ENCODE assay signal across 13 cellular contexts in genomic region chr2:156339866-156340265, GRCh38. TPM values are rescaled to one million over a fixed set of nuclear protein-coding genes. Genes with fewer than 3 reads are reported as not detected.
A peak's percentile ranks its signal among the peaks of the same experiment; 100 is the strongest.
DNase-seq lines count a peak whose midpoint lies in the region; ATAC-seq and TF ChIP-seq lines count a peak whose summit lies in the region.
"Had no signal": no experiment of that assay in that cellular context is flagged by ENCODE, and none has a peak within 500 bp of the region (broad histone marks: within the 10 kb centered on the region; RNA-seq: fewer than 3 reads in every experiment).

No MANE protein-coding gene starts in this region.

- H3K27ac ChIP-seq in heart left ventricle: peak overlapping the region in 8 of 12 donors; percentile 5 to 100 (median 100)
- peak overlapping the region; percentile 40 to 100 for H3K27ac ChIP-seq in left lung
- H3K27ac ChIP-seq in tibial nerve: peak overlapping the region; percentile 100
- H3K27ac ChIP-seq in GM23338 (ENCODE audit: low read depth): no peak overlapping the region

- H3K4me1 Mint-ChIP-seq in activated T-helper 1 cell treated with anti-CD3 and anti-CD28 coated beads, Interleukin-12 subunit alpha, Interleukin-12 subunit beta, Interleukin-2, Interleukin-4 antibody, amounts not matched to agents 30 ng/mL and 10 ng/mL and 1 ng/mL, durations not matched to agents 14 hours and 24 hours and 36 hours (ENCODE audit: low read depth): peaks cover 70% of the 10 kb centered on the region
- H3K4me1 Mint-ChIP-seq in GM23338: peaks cover 46% of the 10 kb centered on the region

- TF ChIP-seq CTCF in heart left ventricle (IDR thresholded peaks at IDR 0.05): no peak
- no peak for TF ChIP-seq CTCF in left lung (IDR thresholded peaks at IDR 0.05)
- no peak for TF ChIP-seq CTCF in tibial nerve (IDR thresholded peaks at IDR 0.05)
- no peak for TF ChIP-seq CTCF in GM23338 (conservative IDR thresholded peaks at IDR 0.05; ENCODE audit: low read depth in 2 of 2)

- no peak for ATAC-seq in heart left ventricle
- no peak for ATAC-seq in Right ventricle myocardium superior (ENCODE audit: poor library complexity)
- no peak for ATAC-seq in left lung
- no peak for ATAC-seq in GM23338
- ATAC-seq in HG03097 (IDR thresholded peaks at IDR 0.05; ENCODE audit: low FRiP score, unreplicated experiment): no peak

- no peaks in the 10 kb centered on the region for H3K36me3 ChIP-seq in heart left ventricle
- H3K36me3 ChIP-seq in left lung: no peaks in the 10 kb centered on the region
- no peaks in the 10 kb centered on the region for H3K36me3 ChIP-seq in tibial nerve
- no peaks in the 10 kb centered on the region for H3K36me3 ChIP-seq in GM23338 (ENCODE audit: insufficient read depth)
- H3K36me3 ChIP-seq: BE2C, thoracic aorta had no signal

- H3K79me2 ChIP-seq in GM23338 (replicated peaks; ENCODE audit: insufficient read depth): no peaks in the 10 kb centered on the region

- H3K9me3 ChIP-seq in heart left ventricle: no peaks in the 10 kb centered on the region
- no peaks in the 10 kb centered on the region for H3K9me3 ChIP-seq in left lung
- no peaks in the 10 kb centered on the region for H3K9me3 ChIP-seq in tibial nerve
- H3K9me3 ChIP-seq: BE2C, thoracic aorta had no signal

- H3K4me3 Mint-ChIP-seq in activated T-helper 1 cell treated with anti-CD3 and anti-CD28 coated beads, Interleukin-12 subunit alpha, Interleukin-12 subunit beta, Interleukin-2, Interleukin-4 antibody, amounts not matched to agents 30 ng/mL and 10 ng/mL and 1 ng/mL, durations not matched to agents 14 hours and 24 hours and 36 hours: peak overlapping the region; percentile 96
- H3K4me3 Mint-ChIP-seq in GM23338: no peak overlapping the region

- H3K4me3 ChIP-seq in heart left ventricle: no peak overlapping the region
- H3K4me3 ChIP-seq in left lung: no peak overlapping the region
- H3K4me3 ChIP-seq in tibial nerve: peak overlapping the region in 1 of 4 donors; percentile 5
- no peak overlapping the region for H3K4me3 ChIP-seq in GM23338

- no peaks in the 10 kb centered on the region for H3K27me3 Mint-ChIP-seq in activated T-helper 1 cell treated with anti-CD3 and anti-CD28 coated beads, Interleukin-12 subunit alpha, Interleukin-12 subunit beta, Interleukin-2, Interleukin-4 antibody, amounts not matched to agents 30 ng/mL and 10 ng/mL and 1 ng/mL, durations not matched to agents 14 hours and 24 hours and 36 hours (ENCODE audit: insufficient read depth)
- H3K27me3 Mint-ChIP-seq in GM23338 (ENCODE audit: insufficient read depth, low read depth, poor library complexity): peaks cover 12% of the 10 kb centered on the region

- H3K9me3 Mint-ChIP-seq in activated T-helper 1 cell treated with anti-CD3 and anti-CD28 coated beads, Interleukin-12 subunit alpha, Interleukin-12 subunit beta, Interleukin-2, Interleukin-4 antibody, amounts not matched to agents 30 ng/mL and 10 ng/mL and 1 ng/mL, durations not matched to agents 14 hours and 24 hours and 36 hours: no peaks in the 10 kb centered on the region
- H3K9me3 Mint-ChIP-seq in GM23338: no peaks in the 10 kb centered on the region

- H3K4me1 ChIP-seq in heart left ventricle: peaks cover 0 to 47% (median 21%) of the 10 kb centered on the region in 12 donors
- peaks cover 5 to 46% of the 10 kb centered on the region in 2 donors for H3K4me1 ChIP-seq in left lung
- peaks cover 0 to 63% (median 11%) of the 10 kb centered on the region in 4 donors for H3K4me1 ChIP-seq in tibial nerve
- peaks cover 35% of the 10 kb centered on the region for H3K4me1 ChIP-seq in GM23338 (ENCODE audit: insufficient read depth)
- H3K4me1 ChIP-seq: BE2C had no signal

- TF ChIP-seq EP300 in tibial nerve (IDR thresholded peaks at IDR 0.05): no peak

- intact Hi-C loops in heart left ventricle (cut with DNase I): loop anchor here in 9 of 10 donors (2.0 to 10.0 kb wide), 8 partner anchors 61 to 555 kb away; partner anchors contain the start of gene GPD2 (in 5 of the 9)
- intact Hi-C loops in Right ventricle myocardium superior (cut with DNase I): no loop called here
- intact Hi-C loops in activated T-helper 1 cell treated with anti-CD3 and anti-CD28 coated beads, Interleukin-12 subunit alpha, Interleukin-12 subunit beta, Interleukin-2, Interleukin-4 antibody, amounts not matched to agents 30 ng/mL and 10 ng/mL and 1 ng/mL, durations not matched to agents 14 hours and 24 hours and 36 hours (cut with micrococcal nuclease): loop anchor here (5.0 to 10.0 kb wide), 4 partner anchors 1102 to 1537 kb away; partner anchors contain the start of genes ACVR1, ACVR1C and CYTIP
- intact Hi-C loops in left lung (cut with DNase I): loop anchor here in 1 of 2 donors (10.0 kb wide), 2 partner anchors 55 to 245 kb away; no protein-coding TSS in a partner anchor

- H3K36me3 Mint-ChIP-seq in activated T-helper 1 cell treated with anti-CD3 and anti-CD28 coated beads, Interleukin-12 subunit alpha, Interleukin-12 subunit beta, Interleukin-2, Interleukin-4 antibody, amounts not matched to agents 30 ng/mL and 10 ng/mL and 1 ng/mL, durations not matched to agents 14 hours and 24 hours and 36 hours (ENCODE audit: low read depth): peaks cover 4% of the 10 kb centered on the region
- no peaks in the 10 kb centered on the region for H3K36me3 Mint-ChIP-seq in GM23338 (ENCODE audit: low read depth)

- TF ChIP-seq POLR2A in heart left ventricle (IDR thresholded peaks at IDR 0.05) (no peak), tibial nerve (IDR thresholded peaks at IDR 0.05) (no peak)

- H3K27me3 ChIP-seq in heart left ventricle: no peaks in the 10 kb centered on the region
- no peaks in the 10 kb centered on the region for H3K27me3 ChIP-seq in left lung
- H3K27me3 ChIP-seq in tibial nerve: no peaks in the 10 kb centered on the region
- H3K27me3 ChIP-seq in GM23338 (ENCODE audit: insufficient read depth): peaks cover 62% of the 10 kb centered on the region
- H3K27me3 ChIP-seq: BE2C had no signal

- H4K20me1 ChIP-seq in GM23338 (replicated peaks; ENCODE audit: insufficient read depth): no peaks in the 10 kb centered on the region

- H3F3A ChIP-seq in GM23338 (replicated peaks; ENCODE audit: low read depth): no peaks in the 10 kb centered on the region

- 75 to 82% (median 78%) methylated on average over 3 of the region's 3 CpGs for WGBS in heart left ventricle, 4 donors
- WGBS in tibial nerve, 2 donors: 46 to 55% methylated on average over 3 of the region's 3 CpGs

- no peaks in the 10 kb centered on the region for H3K9me2 ChIP-seq in GM23338 (ENCODE audit: insufficient read depth)

- H3K27ac Mint-ChIP-seq in activated T-helper 1 cell treated with anti-CD3 and anti-CD28 coated beads, Interleukin-12 subunit alpha, Interleukin-12 subunit beta, Interleukin-2, Interleukin-4 antibody, amounts not matched to agents 30 ng/mL and 10 ng/mL and 1 ng/mL, durations not matched to agents 14 hours and 24 hours and 36 hours: peak overlapping the region; percentile 50
- H3K27ac Mint-ChIP-seq in GM23338: no peak overlapping the region

- no peak overlapping the region for H3K4me2 ChIP-seq in GM23338

- no peak overlapping the region for H2AFZ ChIP-seq in GM23338

- DNase-seq in heart left ventricle (no peak), Right ventricle myocardium superior (no peak), left lung (no peak), tibial nerve (ENCODE audit: low spot score in 2 of 2) (no peak), EL (no peak), GM23338 (ENCODE audit: low spot score) (no peak)
- no peak for DNase-seq in activated T-helper 1 cell treated with anti-CD3 and anti-CD28 coated beads, Interleukin-12 subunit alpha, Interleukin-12 subunit beta, Interleukin-2, Interleukin-4 antibody, amounts not matched to agents 30 ng/mL and 10 ng/mL and 1 ng/mL, durations not matched to agents 14 hours and 24 hours and 36 hours (ENCODE audit: low spot score)
- DNase-seq: activated CD8-positive, alpha-beta memory T cell treated with anti-CD3 and anti-CD28 coated beads, Interleukin-2, amount 50 U/mL, for 48 hours; BE2C; NCI-H1417 treated with DMSO at 0.1 percent for 48 hours had no signal

TF ChIP-seq in GM23338, 12 proteins besides CTCF, POLR2A, EP300 and RAD21 (continues in another document):
- TF ChIP-seq STAT1 (IDR thresholded peaks at IDR 0.05; ENCODE audit: unreplicated experiment) (no peak), EZH2 (IDR thresholded peaks at IDR 0.05; ENCODE audit: low read depth, unreplicated experiment) (no peak), POLR2AphosphoS5 (IDR thresholded peaks at IDR 0.05; ENCODE audit: low read depth) (no peak), JUNB (IDR thresholded peaks at IDR 0.05; ENCODE audit: unreplicated experiment) (no peak)

RNA-seq across cellular contexts. Expression of gene NR4A2, which starts 7.3 kb away (rescaled TPM):
- total RNA-seq in heart left ventricle: 10 to 100 TPM in 1 of 9 donors, 1 to 10 TPM in 5, under 1 TPM in 3; 0.63 to 14.2 (median 1.1) TPM
- polyA plus RNA-seq in heart left ventricle: 1 to 10 TPM; 1.6 to 4.0 TPM
- 1.5 TPM for total RNA-seq in Right ventricle myocardium superior
- 20.5 and 21.9 TPM in 2 replicates for total RNA-seq in activated T-helper 1 cell treated with anti-CD3 and anti-CD28 coated beads, Interleukin-12 subunit alpha, Interleukin-12 subunit beta, Interleukin-2, Interleukin-4 antibody, amounts not matched to agents 30 ng/mL and 10 ng/mL and 1 ng/mL, durations not matched to agents 14 hours and 24 hours and 36 hours
- total RNA-seq in left lung: 1 to 10 TPM; 3.5 to 5.0 TPM
- 10 to 100 TPM; 14.7 to 31.5 (median 22.4) TPM for total RNA-seq in tibial nerve
- 0.49 and 0.85 TPM in 2 replicates for total RNA-seq in GM23338 (2014; rRNA removed; shearing (Covaris generic))
- polyA plus RNA-seq in GM23338 (2016; fragmentation: Nextera tagmentation; extraction: Ambion mirVana): 0.56 and 0.71 TPM in 2 replicates
- total RNA-seq: fibroblast of villous mesenchyme had no signal
